ENCODE assay signal across 1 cellular context in genomic region chr12:92729773-92730305, GRCh38.
TF ChIP-seq lines count a peak whose summit lies in the region.

No MANE protein-coding gene starts in this region.

TF ChIP-seq in K562, 482 proteins besides CTCF, POLR2A, EP300 and RAD21 (continued from another document):
- TF ChIP-seq MBD1 (CRISPR knock-in tag; IDR thresholded peaks at IDR 0.05) = no peak
- no peak for TF ChIP-seq USF1 (CRISPR knock-in tag; IDR thresholded peaks at IDR 0.05)
- TF ChIP-seq E2F6 (IDR thresholded peaks at IDR 0.05; ENCODE audit: borderline replicate concordance in 1 of 2, extremely low read depth in 1 of 2, insufficient read depth in 1 of 2, insufficient read length in 1 of 2, low read depth in 1 of 2, low read length in 1 of 2, poor library complexity in 1 of 2, severe bottlenecking in 1 of 2) = no peak
